In genomic region chr14:68979021-68979721, GRCh38 we compare ENCODE assay signal across 8 cellular contexts. TPM values are rescaled to one million over a fixed set of nuclear protein-coding genes. Genes with fewer than 3 reads are reported as not detected.
DNase-seq lines count a peak whose midpoint lies in the region; ATAC-seq lines count a peak whose summit lies in the region.

Gene ACTN1 (minus strand): TSS chr14:68979302. CDS start chr14:68979056, 246 bp downstream.

- intact Hi-C loops in dendritic cell treated with granulocyte-macrophage colony-stimulating factor and Interleukin-4, amounts not matched to agents 40 ng/mL and 50 ng/mL, for 4 days (cut with micrococcal nuclease): loop anchor here (2.0 to 5.0 kb wide), 3 partner anchors 52 to 68 kb away; no protein-coding TSS in a partner anchor
- intact Hi-C loops in left colon (cut with DNase I, micrococcal nuclease): loop anchor here in 1 of 2 donors (10.0 kb wide), 1 partner anchor 54 kb away; no protein-coding TSS in a partner anchor

- H3K27ac Mint-ChIP-seq in dendritic cell treated with granulocyte-macrophage colony-stimulating factor and Interleukin-4, amounts not matched to agents 40 ng/mL and 50 ng/mL, for 4 days: peak within 1 kb of the TSS; percentile 74

- H3K9me3 Mint-ChIP-seq in dendritic cell treated with granulocyte-macrophage colony-stimulating factor and Interleukin-4, amounts not matched to agents 40 ng/mL and 50 ng/mL, for 4 days: no peaks in the 10 kb centered on the region

- peaks cover 33% of the 10 kb centered on the region for H3K36me3 Mint-ChIP-seq in dendritic cell treated with granulocyte-macrophage colony-stimulating factor and Interleukin-4, amounts not matched to agents 40 ng/mL and 50 ng/mL, for 4 days (ENCODE audit: low read depth)

- H3K4me1 Mint-ChIP-seq in dendritic cell treated with granulocyte-macrophage colony-stimulating factor and Interleukin-4, amounts not matched to agents 40 ng/mL and 50 ng/mL, for 4 days (ENCODE audit: low read depth): peaks cover 40% of the 10 kb centered on the region

- peaks cover 18% of the 10 kb centered on the region for H3K27me3 Mint-ChIP-seq in dendritic cell treated with granulocyte-macrophage colony-stimulating factor and Interleukin-4, amounts not matched to agents 40 ng/mL and 50 ng/mL, for 4 days

- DNase-seq in D341Med (ENCODE audit: low spot score): peak; percentile 96
- DNase-seq in NCI-H69 (lab: John Stamatoyannopoulos, UW): peak; percentile 99
- DNase-seq in activated CD4-positive, alpha-beta T cell treated with anti-CD3 and anti-CD28 coated beads, Interleukin-2, amount 50 U/mL, for 48 hours: peak; percentile 77 to 85
- peak; percentile 88 to 96 for DNase-seq in left colon
- peak in 3 of 4 experiments; percentile 39 to 76 (median 62) for DNase-seq in stimulated activated CD4-positive, alpha-beta T cell treated with anti-CD3 and anti-CD28 coated beads, Interleukin-1b, Interleukin-23, amount 100 ng/mL, for 24 hours (ENCODE audit: low read depth in 4 of 4, low spot score in 1 of 4)

- ATAC-seq in HG03196 (IDR thresholded peaks at IDR 0.05; ENCODE audit: unreplicated experiment): peak; percentile 43
- peak; percentile 77 for ATAC-seq in left colon
- no peak for ATAC-seq in HG03139 (IDR thresholded peaks at IDR 0.05; ENCODE audit: unreplicated experiment)

- H3K4me3 Mint-ChIP-seq in dendritic cell treated with granulocyte-macrophage colony-stimulating factor and Interleukin-4, amounts not matched to agents 40 ng/mL and 50 ng/mL, for 4 days: peak within 1 kb of the TSS; percentile 86

RNA-seq across cellular contexts. Expression of gene ACTN1, which starts in this region (rescaled TPM):
- total RNA-seq in left colon: 100 to 1,000 TPM in 1 of 2 donors, 10 to 100 TPM in 1; 89.9 to 132 TPM
